9 cellular contexts compared by ENCODE assay signal in genomic region chr14:51006781-51007211, GRCh38.
DNase-seq lines count a peak whose midpoint lies in the region; ATAC-seq and TF ChIP-seq lines count a peak whose summit lies in the region.
"Had no signal": no experiment of that assay in that cellular context is flagged by ENCODE, and none has a peak within 500 bp of the region (broad histone marks: within the 10 kb centered on the region; RNA-seq: fewer than 3 reads in every experiment).

No MANE protein-coding gene starts in this region.

- ATAC-seq in GM21529 (IDR thresholded peaks at IDR 0.05; ENCODE audit: unreplicated experiment) (no peak), left colon (no peak)

- H3K9ac ChIP-seq in adipocyte (ENCODE audit: low read length): peak overlapping the region; percentile 58

- H3K27ac ChIP-seq in tibial nerve: peak overlapping the region in 3 of 4 donors; percentile 11 to 88 (median 73)

- TF ChIP-seq CTCF in tibial nerve (IDR thresholded peaks at IDR 0.05): no peak

- H3K4me1 ChIP-seq in adipocyte (ENCODE audit: control insufficient read depth, insufficient read depth, low read length) (peaks cover 48% of the 10 kb centered on the region), tibial nerve (peaks cover 0 to 43% (median 8%) of the 10 kb centered on the region in 4 donors)

- peak in 1 of 2 donors; percentile 55 for TF ChIP-seq EP300 in tibial nerve (IDR thresholded peaks at IDR 0.05)

- H3K9me3 ChIP-seq in adipocyte (ENCODE audit: control insufficient read depth, low read length) (no peaks in the 10 kb centered on the region), tibial nerve (no peaks in the 10 kb centered on the region)

- 25 to 28% methylated on average over 4 of the region's 4 CpGs for WGBS in tibial nerve, 2 donors

- no peaks in the 10 kb centered on the region for H3K36me3 ChIP-seq in adipocyte (ENCODE audit: control insufficient read depth, insufficient read depth, low read length, severe bottlenecking)
- no peaks in the 10 kb centered on the region for H3K36me3 ChIP-seq in tibial nerve

- intact Hi-C loops in left colon (cut with DNase I, micrococcal nuclease): no loop called here

- H3K27me3 ChIP-seq in adipocyte (replicated peaks; ENCODE audit: control insufficient read depth, insufficient read depth, low read length): no peaks in the 10 kb centered on the region
- no peaks in the 10 kb centered on the region for H3K27me3 ChIP-seq in tibial nerve

- DNase-seq in NCI-H2171 treated with DMSO at 0.1 percent for 48 hours (lab: John Stamatoyannopoulos, UW) (peak; percentile 55), NCI-H2171 (lab: John Stamatoyannopoulos, UW) (no peak), adipocyte (ENCODE audit: low read depth) (peak; percentile 87), hippocampal formation (lab: John Stamatoyannopoulos, UW) (peak; percentile 49 to 85), tibial nerve (ENCODE audit: low spot score in 2 of 2) (peak in 1 of 2 donors; percentile 13), left colon (no peak)
- no peak for DNase-seq in activated CD8-positive, alpha-beta memory T cell treated with anti-CD3 and anti-CD28 coated beads, Interleukin-2, amount 50 U/mL, for 4 hours
- DNase-seq: naive B cell had no signal

- TF ChIP-seq POLR2A in tibial nerve (IDR thresholded peaks at IDR 0.05): no peak

- H3K4me3 ChIP-seq in adipocyte (ENCODE audit: low read length) (peak overlapping the region; percentile 31), tibial nerve (no peak overlapping the region)

Comparison
In these comparisons a context has a peak if more than half of its experiments do, and no peak if none do; other contexts are left out.
1. DNase-seq: peak in NCI-H2171 treated with DMSO at 0.1 percent for 48 hours (single experiment), adipocyte (single experiment) and hippocampal formation (2 of 2); none in NCI-H2171 (single experiment), left colon (0 of 2) and activated CD8-positive, alpha-beta memory T cell treated with anti-CD3 and anti-CD28 coated beads, Interleukin-2, amount 50 U/mL, for 4 hours (single experiment).